8 cellular contexts compared by ENCODE assay signal in the genomic region with DNA sequence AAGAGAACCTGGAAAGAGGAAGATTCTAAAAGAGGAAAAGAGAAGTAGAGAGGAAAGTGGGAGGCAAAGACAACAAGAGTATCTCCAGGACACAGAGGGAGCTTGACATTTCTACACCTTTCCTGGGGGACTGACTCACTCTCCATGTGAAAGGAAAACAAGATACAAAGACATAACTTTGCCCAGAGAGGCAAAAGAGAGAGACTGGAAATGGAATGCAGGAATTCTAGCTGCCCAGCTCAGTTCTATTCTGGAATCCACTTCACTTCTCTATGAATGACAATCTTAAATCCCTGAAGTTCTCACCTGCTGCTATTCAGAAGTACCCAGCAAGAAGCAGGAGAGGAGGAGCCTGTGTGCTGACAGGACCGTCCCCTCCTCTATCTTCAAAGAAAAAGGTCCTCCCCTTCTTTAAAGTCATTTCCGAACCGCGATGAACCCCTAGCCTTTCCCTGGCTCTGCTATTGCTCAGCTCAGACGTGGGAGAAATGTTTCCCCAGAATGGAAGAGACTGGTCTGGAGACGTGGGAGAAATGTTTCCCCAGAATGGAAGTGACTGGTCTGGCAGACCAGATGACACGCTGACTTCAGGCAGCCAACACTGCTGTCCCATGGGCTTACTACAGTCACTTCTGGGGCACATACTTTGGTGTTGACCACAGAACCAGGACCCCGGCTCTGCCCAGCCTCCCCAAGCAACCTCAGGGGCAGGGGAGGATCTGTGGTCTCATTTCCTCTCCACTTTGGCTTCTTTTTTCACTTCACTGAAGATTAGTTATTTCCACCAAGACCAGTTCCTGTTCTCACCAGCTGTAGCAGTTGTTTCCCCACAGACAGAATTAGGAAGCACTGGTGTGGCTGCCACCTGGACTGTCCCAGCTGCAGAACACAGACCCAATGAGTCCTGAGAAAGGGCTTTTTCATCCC. TPM values are rescaled to one million over a fixed set of nuclear protein-coding genes. Genes with fewer than 3 reads are reported as not detected.
DNase-seq lines count a peak whose midpoint lies in the region; ATAC-seq and TF ChIP-seq lines count a peak whose summit lies in the region.

No MANE protein-coding gene starts in this region.

- peak overlapping the region; percentile 77 for H3K27ac Mint-ChIP-seq in activated CD4-positive, alpha-beta memory T cell treated with anti-CD3 and anti-CD28 coated beads, Interleukin-2, amount 10 ng/mL, durations not matched to agents 7 days and 5 days

- H3K36me3 ChIP-seq in HUES64 (ENCODE audit: insufficient read depth, low read length) = no peaks in the 10 kb centered on the region

- no peaks in the 10 kb centered on the region for H3K27me3 Mint-ChIP-seq in activated CD4-positive, alpha-beta memory T cell treated with anti-CD3 and anti-CD28 coated beads, Interleukin-2, amount 10 ng/mL, durations not matched to agents 7 days and 5 days

- H3K4me1 ChIP-seq in HUES64 (ENCODE audit: insufficient read depth, low read length) = peaks cover 55% of the 10 kb centered on the region

- H3K9me3 ChIP-seq in HUES64 (ENCODE audit: insufficient read depth, low read depth, low read length) = no peaks in the 10 kb centered on the region

- peak overlapping the region; percentile 34 for H3K4me3 ChIP-seq in HUES64 (ENCODE audit: low read length)

- DNase-seq in GM03348 (ENCODE audit: low spot score) (peak; percentile 54), fibroblast of peridontal ligament (ENCODE audit: extremely low read depth) (peak; percentile 43), omental fat pad (ENCODE audit: low spot score) (no peak), DMS53 (lab: John Stamatoyannopoulos, UW) (no peak), posterior cingulate gyrus (no peak)
- peak; percentile 55 for DNase-seq in activated CD4-positive, alpha-beta memory T cell treated with anti-CD3 and anti-CD28 coated beads, Interleukin-2, amount 10 ng/mL, durations not matched to agents 7 days and 5 days

- no peak for TF ChIP-seq CTCF in omental fat pad (IDR thresholded peaks at IDR 0.05)

- no peaks in the 10 kb centered on the region for H3K27me3 ChIP-seq in HUES64 (ENCODE audit: insufficient read depth, low read length)

- H3K4me1 Mint-ChIP-seq in activated CD4-positive, alpha-beta memory T cell treated with anti-CD3 and anti-CD28 coated beads, Interleukin-2, amount 10 ng/mL, durations not matched to agents 7 days and 5 days = peaks cover 44% of the 10 kb centered on the region

- peak overlapping the region; percentile 57 for H3K4me3 Mint-ChIP-seq in activated CD4-positive, alpha-beta memory T cell treated with anti-CD3 and anti-CD28 coated beads, Interleukin-2, amount 10 ng/mL, durations not matched to agents 7 days and 5 days

- 5% methylated on average over 8 of the region's 8 CpGs for WGBS in HUES64

- POLR2A ChIA-PET in activated CD4-positive, alpha-beta memory T cell treated with anti-CD3 and anti-CD28 coated beads, Interleukin-2, amount 10 ng/mL, durations not matched to agents 7 days and 5 days (lab: Charles Lee) = interaction anchor here (1.2 to 2.0 kb wide), 3 partner anchors 29 to 42 kb away, joined by 5 to 9 read pairs (median 8); a partner anchor contains a TSS

- no peaks in the 10 kb centered on the region for H3K9me3 Mint-ChIP-seq in activated CD4-positive, alpha-beta memory T cell treated with anti-CD3 and anti-CD28 coated beads, Interleukin-2, amount 10 ng/mL, durations not matched to agents 7 days and 5 days

- peak overlapping the region; percentile 84 for H3K27ac ChIP-seq in HUES64 (ENCODE audit: low read depth, low read length)

- intact Hi-C loops in posterior cingulate gyrus (cut with DNase I) = no loop called here

- peak; percentile 72 for ATAC-seq in GM21529 (IDR thresholded peaks at IDR 0.05; ENCODE audit: unreplicated experiment)
- peak; percentile 74 for ATAC-seq in omental fat pad (ENCODE audit: low FRiP score)

- H3K36me3 Mint-ChIP-seq in activated CD4-positive, alpha-beta memory T cell treated with anti-CD3 and anti-CD28 coated beads, Interleukin-2, amount 10 ng/mL, durations not matched to agents 7 days and 5 days (ENCODE audit: low read depth) = no peaks in the 10 kb centered on the region

- CTCF ChIA-PET in activated CD4-positive, alpha-beta memory T cell treated with anti-CD3 and anti-CD28 coated beads, Interleukin-2, amount 10 ng/mL, durations not matched to agents 7 days and 5 days (lab: Charles Lee) = interaction anchor here (0.9 to 2.2 kb wide), 6 partner anchors 7 to 63 kb away, joined by 3 to 11 read pairs (median 4); a partner anchor contains a TSS

- peak overlapping the region; percentile 38; the same call in 1 of the 2 replicates for H3K9ac ChIP-seq in HUES64 (ENCODE audit: low read depth, low read length)

RNA-seq across cellular contexts. Expression of a gene that starts 8.3 kb away (rescaled TPM):
- 12.1 TPM for polyA plus RNA-seq in HUES64 (2013, experiment 1 of 2)
- 10.5 TPM for polyA plus RNA-seq in HUES64 (2013, experiment 2 of 2)
- 10 to 100 TPM; 34.7 to 34.9 TPM for total RNA-seq in activated CD4-positive, alpha-beta memory T cell treated with anti-CD3 and anti-CD28 coated beads, Interleukin-2, amount 10 ng/mL, durations not matched to agents 7 days and 5 days
- total RNA-seq in omental fat pad = 10 to 100 TPM in 3 of 4 donors, 1 to 10 TPM in 1; 5.7 to 28.8 (median 22.1) TPM

RNA-seq across cellular contexts. Expression of a gene that starts 42.5 kb away (rescaled TPM):
- polyA plus RNA-seq in HUES64 (2013, experiment 1 of 2) = 255 TPM
- polyA plus RNA-seq in HUES64 (2013, experiment 2 of 2) = 289 TPM
- 100 to 1,000 TPM; 600 to 613 TPM for total RNA-seq in activated CD4-positive, alpha-beta memory T cell treated with anti-CD3 and anti-CD28 coated beads, Interleukin-2, amount 10 ng/mL, durations not matched to agents 7 days and 5 days
- 100 to 1,000 TPM; 337 to 481 (median 397) TPM for total RNA-seq in omental fat pad

Comparison
In these comparisons a context has a peak if more than half of its experiments do, and no peak if none do; other contexts are left out.
1. DNase-seq: peak in GM03348 (single experiment), activated CD4-positive, alpha-beta memory T cell treated with anti-CD3 and anti-CD28 coated beads, Interleukin-2, amount 10 ng/mL, durations not matched to agents 7 days and 5 days (single experiment) and fibroblast of peridontal ligament (single experiment); none in omental fat pad (single experiment), DMS53 (single experiment) and posterior cingulate gyrus (0 of 10).